2 cellular contexts compared by ENCODE assay signal in the genomic region with DNA sequence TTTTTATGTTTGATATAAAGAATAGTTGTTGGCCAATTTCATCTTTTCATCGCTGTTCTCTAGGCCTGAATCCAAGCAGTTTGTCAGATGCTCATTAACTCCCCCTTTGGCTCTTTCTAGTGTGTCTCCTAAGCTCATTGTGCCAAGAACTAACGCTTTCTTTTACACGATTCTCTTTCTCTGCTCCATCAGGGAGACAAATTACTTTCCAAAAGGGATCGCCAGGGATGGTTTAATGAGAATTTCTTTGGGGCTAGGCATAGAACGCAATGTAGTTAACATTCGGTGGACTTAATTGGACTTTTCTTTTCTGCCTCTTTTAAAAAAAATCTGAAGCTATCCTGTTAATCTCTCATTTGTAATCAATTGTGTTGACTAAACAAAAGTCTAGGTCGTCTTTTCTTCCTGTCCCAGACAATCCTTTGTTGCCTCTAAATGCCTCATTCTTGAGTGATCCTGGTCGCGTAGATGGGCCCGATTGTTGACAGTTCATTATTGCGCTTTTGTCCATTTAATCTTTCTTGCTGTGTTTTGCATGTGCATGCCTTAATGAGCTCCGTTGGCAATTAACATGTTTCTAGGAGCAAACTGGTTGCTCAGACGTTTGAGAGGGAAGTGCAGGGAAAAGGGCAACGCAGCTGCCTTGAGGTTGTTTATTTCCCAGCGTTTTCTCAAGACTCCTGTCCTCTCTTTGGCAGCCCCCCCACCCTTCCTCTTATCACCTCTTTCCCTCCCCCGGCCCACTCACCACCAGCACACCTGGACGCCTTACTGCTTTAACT.
TF ChIP-seq lines count a peak whose summit lies in the region.

No MANE protein-coding gene starts in this region.

TF ChIP-seq in GM23338, 12 proteins besides CTCF, POLR2A, EP300 and RAD21:
- TF ChIP-seq JUNB (IDR thresholded peaks at IDR 0.05; ENCODE audit: unreplicated experiment): no peak
- TF ChIP-seq CREB1 (CRISPR knock-in tag; IDR thresholded peaks at IDR 0.05; ENCODE audit: low read depth): no peak
- peak; percentile 51 for TF ChIP-seq EZH2 (IDR thresholded peaks at IDR 0.05; ENCODE audit: low read depth, unreplicated experiment)

TF ChIP-seq in H1, 55 proteins besides CTCF, POLR2A, EP300 and RAD21:
- no peak for TF ChIP-seq CTBP2 (IDR thresholded peaks at IDR 0.05; ENCODE audit: borderline replicate concordance, insufficient read depth, insufficient read length, low read length)
- TF ChIP-seq SUZ12 (IDR thresholded peaks at IDR 0.05; ENCODE audit: low read length): peak; percentile 52; the same call in 1 of the 2 replicates
- no peak for TF ChIP-seq FOSL1 (IDR thresholded peaks at IDR 0.05; ENCODE audit: insufficient read depth, low read depth, low read length)
- TF ChIP-seq RBBP5 (IDR thresholded peaks at IDR 0.05; ENCODE audit: borderline replicate concordance, low read depth, low read length): no peak
- TF ChIP-seq SP1 (IDR thresholded peaks at IDR 0.05; ENCODE audit: low read depth, low read length): no peak
- no peak for TF ChIP-seq ASH2L (IDR thresholded peaks at IDR 0.05; ENCODE audit: low read length)
- no peak for TF ChIP-seq NRF1 (IDR thresholded peaks at IDR 0.05; ENCODE audit: low read depth, low read length)
- TF ChIP-seq KDM1A (IDR thresholded peaks at IDR 0.05; ENCODE audit: borderline replicate concordance, low read length): no peak
- no peak for TF ChIP-seq ZNF274 (IDR thresholded peaks at IDR 0.05; ENCODE audit: borderline replicate concordance, extremely low read depth, low read length)
- no peak for TF ChIP-seq BCL11A (IDR thresholded peaks at IDR 0.05; ENCODE audit: low read depth in 2 of 2, low read length in 2 of 2)
- TF ChIP-seq EGR1 (IDR thresholded peaks at IDR 0.05; ENCODE audit: borderline replicate concordance, low read depth, low read length): peak; percentile 42; the same call in 1 of the 2 replicates
- TF ChIP-seq SIX5 (IDR thresholded peaks at IDR 0.05; ENCODE audit: low read depth, low read length): no peak
- TF ChIP-seq CHD7 (IDR thresholded peaks at IDR 0.05; ENCODE audit: insufficient replicate concordance, low read length): peak; percentile 25
- no peak for TF ChIP-seq YY1 (IDR thresholded peaks at IDR 0.05; ENCODE audit: low read depth, low read length)
- no peak for TF ChIP-seq SIRT6 (IDR thresholded peaks at IDR 0.05; ENCODE audit: low read length)
- no peak for TF ChIP-seq MAFK (IDR thresholded peaks at IDR 0.05; ENCODE audit: low read depth, low read length)
- no peak for TF ChIP-seq TEAD4 (IDR thresholded peaks at IDR 0.05; ENCODE audit: low read depth, low read length)
- peak; percentile 65 for TF ChIP-seq RNF2 (IDR thresholded peaks at IDR 0.05; ENCODE audit: borderline replicate concordance, low read depth, low read length, missing control alignments, poor library complexity, severe bottlenecking)
- no peak for TF ChIP-seq CEBPB (IDR thresholded peaks at IDR 0.05; ENCODE audit: low read depth, low read length)
- no peak for TF ChIP-seq ATF2 (IDR thresholded peaks at IDR 0.05; ENCODE audit: low read length)
